9 cellular contexts compared by ENCODE assay signal in the genomic region with DNA sequence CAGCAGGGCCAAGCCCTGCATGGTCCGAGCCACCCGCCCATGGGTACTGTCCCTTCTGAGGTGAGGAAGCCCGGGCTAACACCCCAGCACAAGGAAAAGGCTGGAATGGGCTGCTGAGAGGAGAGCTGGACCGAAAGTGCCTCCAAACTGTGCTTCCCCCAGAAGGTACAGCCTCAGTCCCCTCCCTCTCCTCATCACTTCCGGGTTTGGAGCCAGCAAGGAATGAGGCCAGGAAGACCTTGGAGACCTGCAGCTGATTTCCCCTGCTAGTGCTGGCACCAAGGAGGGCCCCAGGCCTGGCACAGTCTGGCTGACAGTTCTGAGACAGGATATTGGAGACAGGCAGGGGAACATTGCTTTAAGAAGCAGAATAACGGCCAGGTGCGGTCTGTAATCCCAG. TPM values are rescaled to one million over a fixed set of nuclear protein-coding genes. Genes with fewer than 3 reads are reported as not detected.
DNase-seq lines count a peak whose midpoint lies in the region; ATAC-seq, FAIRE-seq and TF ChIP-seq lines count a peak whose summit lies in the region.
"Not testable (repeated sequence)": the region's sequence is repeated elsewhere in the genome, so short reads cannot be mapped to it uniquely, and the experiment has no call there.
"Had no signal": no experiment of that assay in that cellular context is flagged by ENCODE, and none has a peak within 500 bp of the region (broad histone marks: within the 10 kb centered on the region; RNA-seq: fewer than 3 reads in every experiment).

No MANE protein-coding gene starts in this region.

- TF ChIP-seq EP300 in K562 (IDR thresholded peaks at IDR 0.05; ENCODE audit: low read length), result not testable (repeated sequence)

- ATAC-seq in HCT116 (peak; percentile 56), RWPE2 (ENCODE audit: low read depth) (peak; percentile 28), K562 (peak; percentile 33), Right ventricle myocardium superior (ENCODE audit: poor library complexity) (peak; percentile 3), left colon (peak; percentile 14), pancreas (peak in 3 of 4 donors; percentile 6 to 36 (median 12)), aorta (ENCODE audit: low FRiP score) (peak; percentile 55)

- not testable (repeated sequence) for H3K4me2 ChIP-seq in HCT116 (ENCODE audit: low read length); K562 (ENCODE audit: insufficient read depth, low read length)

- H2AFZ ChIP-seq in HCT116 (ENCODE audit: low read depth, low read length, poor library complexity, severe bottlenecking); K562 (ENCODE audit: low read depth, low read length): not testable (repeated sequence)

- in situ Hi-C loops in K562 (cut with MboI), result loop anchor here (5.0 kb wide), 1 partner anchor 46 kb away; no protein-coding TSS in a partner anchor

- H4K20me1 ChIP-seq in HCT116 (ENCODE audit: insufficient read depth); K562 (replicated peaks; ENCODE audit: control insufficient read depth, insufficient read depth, low read length): not testable (repeated sequence)

- not testable (repeated sequence) for H3K4me1 ChIP-seq in HCT116 (ENCODE audit: control insufficient read depth in 1 of 2, insufficient read depth in 2 of 2, low read length in 2 of 2); RWPE2 (ENCODE audit: insufficient read depth, poor library complexity, severe bottlenecking); K562 (replicated peaks in 1 of 2; ENCODE audit: control insufficient read depth in 2 of 2, insufficient read depth in 2 of 2, low read length in 2 of 2); pancreas; aorta (ENCODE audit: control insufficient read depth in 1 of 2, insufficient read depth in 2 of 2, low read length in 2 of 2)

- TF ChIP-seq RAD21 in HCT116 (IDR thresholded peaks at IDR 0.05; ENCODE audit: low read depth); K562 (CRISPR knock-in tag; conservative IDR thresholded peaks at IDR 0.05 in 1 of 2, IDR thresholded peaks at IDR 0.05 in 1 of 2): not testable (repeated sequence)

- not testable (repeated sequence) for BruUV-seq in HCT116 (replicated peaks; lab: Mats Ljungman, UMichigan); K562 (replicated peaks; lab: Mats Ljungman, UMichigan)

- RAD21 ChIA-PET in HCT116 (lab: Charles Lee; ENCODE audit: low non-redundant PET in 1 of 2, low total read pairs in 2 of 2, uncharacterized antibody in 2 of 2, unreplicated experiment in 2 of 2), result not testable (repeated sequence)

- DNase-seq in HCT116 (ENCODE audit: low read depth, low spot score); RWPE2 (ENCODE audit: low spot score); K562 (ENCODE audit: extremely low read depth in 1 of 4, low spot score in 3 of 4); Right ventricle myocardium superior; left colon; pancreas; aorta: not testable (repeated sequence)

- not testable (repeated sequence) for H3K9ac ChIP-seq in HCT116 (ENCODE audit: low read length); K562 (ENCODE audit: insufficient read depth in 1 of 2, low read depth in 2 of 2, low read length in 2 of 2)

- H3K9me3 ChIP-seq in HCT116 (ENCODE audit: control insufficient read depth in 1 of 2, insufficient read depth in 1 of 2, low read depth in 1 of 2, low read length in 2 of 2); RWPE2 (ENCODE audit: severe bottlenecking); K562 (replicated peaks; ENCODE audit: control insufficient read depth, insufficient read depth, low read depth, low read length); pancreas; aorta (ENCODE audit: control insufficient read depth, low read length): not testable (repeated sequence)

- TF ChIP-seq CTCF in HCT116 (IDR thresholded peaks at IDR 0.05 in 2 of 3, conservative IDR thresholded peaks at IDR 0.05 in 1 of 3; ENCODE audit: borderline replicate concordance in 1 of 3, insufficient read depth in 1 of 3, low read depth in 2 of 3, low read length in 2 of 3); RWPE2 (IDR thresholded peaks at IDR 0.05; ENCODE audit: poor library complexity, severe bottlenecking); K562 (IDR thresholded peaks at IDR 0.05 in 2 of 3, conservative IDR thresholded peaks at IDR 0.05 in 1 of 3; ENCODE audit: insufficient read depth in 2 of 3, low read depth in 1 of 3, low read length in 3 of 3); pancreas (IDR thresholded peaks at IDR 0.05): not testable (repeated sequence)

- not testable (repeated sequence) for H3K9me2 ChIP-seq in HCT116 (ENCODE audit: insufficient read depth)

- intact Hi-C loops in HCT116 (cut with micrococcal nuclease); K562 (cut with micrococcal nuclease); Right ventricle myocardium superior (cut with DNase I); left colon (cut with DNase I, micrococcal nuclease); pancreas (cut with DNase I); aorta (cut with DNase I): not testable (repeated sequence)

- WGBS in K562 (ENCODE audit: insufficient coverage, low coverage, missing lambda C conversion rate), result no CpG with 5 or more reads among the region's 7 CpGs
- no CpG with 5 or more reads among the region's 7 CpGs for WGBS in pancreas, 2 donors
- no CpG with 5 or more reads among the region's 7 CpGs for WGBS in aorta, 2 donors

- H3K4me3 ChIP-seq in HCT116 (replicated peaks in 1 of 2; ENCODE audit: low read depth in 1 of 2, low read length in 2 of 2); RWPE2 (ENCODE audit: severe bottlenecking); K562; pancreas; aorta (ENCODE audit: low read length in 2 of 2): not testable (repeated sequence)

- POLR2A ChIA-PET in HCT116 (lab: Charles Lee); K562 (lab: Yijun Ruan, JAX): not testable (repeated sequence)

- TF ChIP-seq POLR2A in HCT116 (IDR thresholded peaks at IDR 0.05; ENCODE audit: borderline replicate concordance, extremely low read depth, insufficient read depth, insufficient read length); K562 (conservative IDR thresholded peaks at IDR 0.05): not testable (repeated sequence)

- FAIRE-seq in K562 (lab: Jason Lieb, UNC); pancreas (lab: Jason Lieb, UNC): not testable (repeated sequence)

- not testable (repeated sequence) for H3K27me3 ChIP-seq in HCT116 (ENCODE audit: insufficient read depth, low read length); RWPE2 (ENCODE audit: insufficient read depth, poor library complexity, severe bottlenecking); K562 (ENCODE audit: control insufficient read depth in 2 of 2, insufficient read depth in 2 of 2, low read length in 2 of 2); pancreas; aorta (ENCODE audit: control insufficient read depth in 1 of 2, insufficient read depth in 2 of 2, low read length in 1 of 2)

- H3K79me2 ChIP-seq in HCT116 (ENCODE audit: insufficient read depth, low read length); K562 (ENCODE audit: control insufficient read depth, insufficient read depth, low read length): not testable (repeated sequence)

- CTCF ChIA-PET in HCT116 (lab: Charles Lee); K562 (lab: Yijun Ruan, JAX; ENCODE audit: low intra/inter-chr PET ratio): not testable (repeated sequence)

- H3K9me1 ChIP-seq in K562 (ENCODE audit: control insufficient read depth, insufficient read depth, low read length), result not testable (repeated sequence)

- not testable (repeated sequence) for H3K36me3 ChIP-seq in HCT116 (ENCODE audit: control insufficient read depth in 1 of 2, insufficient read depth in 2 of 2, low read length in 2 of 2); RWPE2 (ENCODE audit: low read depth); K562 (ENCODE audit: control insufficient read depth, insufficient read depth, low read length); pancreas; aorta (ENCODE audit: control insufficient read depth in 1 of 2, insufficient read depth in 2 of 2, low read length in 1 of 2)

- not testable (repeated sequence) for H3K27ac ChIP-seq in HCT116 (ENCODE audit: low read depth, low read length); RWPE2 (ENCODE audit: poor library complexity, severe bottlenecking); K562 (ENCODE audit: extremely low read depth, low read depth, low read length); pancreas; aorta (ENCODE audit: low read depth in 1 of 2, low read length in 2 of 2)

RNA-seq across cellular contexts. Expression of a gene that starts 31.3 kb away (rescaled TPM):
- total RNA-seq in HCT116 (2021; ENCODE audit: unreplicated experiment) (3.1 TPM), K562 (2014; rRNA removed) (3.4 and 4.6 TPM in 2 replicates), K562 (2014; rRNA removed; fragmentation: Illumina TruSeq; extraction: Trizol) (0.41 and 0.84 TPM in 2 replicates), K562 (2015; rRNA removed; fragmentation: Illumina TruSeq; extraction: Trizol) (1.1 and 1.6 TPM in 2 replicates), K562 (2021) (5.8 and 7.1 TPM in 2 replicates), Right ventricle myocardium superior (0.65 TPM), left colon (1 to 10 TPM; 3.3 to 4.0 TPM), pancreas (under 1 TPM in 5 of 6 donors, not detected in 1; 0.20 to 0.55 (median 0.51) TPM), aorta (1 to 10 TPM in 1 of 2 donors, under 1 TPM in 1; 0.55 to 1.4 TPM)
- polyA plus RNA-seq in HCT116 (2012), result 3.7 and 4.4 TPM in 2 replicates
- 5.4 and 9.0 TPM in 2 replicates for total RNA-seq in K562 (2011; cell fraction: chromatin; rRNA removed; ENCODE audit: low replicate concordance)
- 9.5 and 10.3 TPM in 2 replicates for total RNA-seq in K562 (2011; cell fraction: nucleolus; rRNA removed)
- 7.1 and 8.9 TPM in 2 replicates for total RNA-seq in K562 (2011; cell fraction: nucleoplasm; rRNA removed)
- polyA plus RNA-seq in K562 (2011; rRNA removed) (2.1 and 3.1 TPM in 2 replicates), K562 (2014; fragmentation: Illumina TruSeq; extraction: Trizol) (0.82 and 1.1 TPM in 2 replicates), K562 (2014; fragmentation: Nextera tagmentation; extraction: Ambion mirVana) (under 1 TPM; 0.15 to 0.28 TPM), K562 (2014; rRNA removed) (4.0 and 6.5 TPM in 2 replicates), pancreas (1 to 10 TPM in 1 of 2 donors, under 1 TPM in 1; 0.68 to 1.8 TPM), aorta (1 to 10 TPM in 1 of 2 donors, under 1 TPM in 1; 0.50 to 2.9 TPM)
- 5.0 and 11.5 TPM in 2 replicates for polyA plus RNA-seq in K562 (2011; cell fraction: cytosol; rRNA removed)
- polyA plus RNA-seq in K562 (2011; cell fraction: nucleus; rRNA removed), result 13.1 and 16.7 TPM in 2 replicates
- 5.2 and 9.2 TPM in 2 replicates for polyA plus RNA-seq in K562 (2012)
- polyA minus RNA-seq in K562 (2011; rRNA and poly(A)+ RNA removed), result 0.46 and 0.93 TPM in 2 replicates
- polyA minus RNA-seq in K562 (2011; cell fraction: cytosol; rRNA and poly(A)+ RNA removed), result 2.4 and 4.9 TPM in 2 replicates
- polyA minus RNA-seq in K562 (2011; cell fraction: nucleus; rRNA and poly(A)+ RNA removed), result 2.4 and 3.0 TPM in 2 replicates

RNA-seq across cellular contexts. Expression of a gene that starts 52.8 kb away (rescaled TPM):
- total RNA-seq in HCT116 (2021; ENCODE audit: unreplicated experiment) (0.15 TPM), K562 (2014; rRNA removed) (0.65 and 0.77 TPM in 2 replicates), K562 (2014; rRNA removed; fragmentation: Illumina TruSeq; extraction: Trizol) (0.06 and 0.15 TPM in 2 replicates), K562 (2015; rRNA removed; fragmentation: Illumina TruSeq; extraction: Trizol) (0.25 and 0.34 TPM in 2 replicates), K562 (2021) (0.89 and 0.98 TPM in 2 replicates), Right ventricle myocardium superior (not detected), left colon (under 1 TPM in 1 of 2 donors, not detected in 1; 0.28 TPM), pancreas (under 1 TPM in 5 of 6 donors, not detected in 1; 0.09 to 0.47 (median 0.19) TPM), aorta (under 1 TPM in 1 of 2 donors, not detected in 1; 0.32 TPM)
- 0.03 and 0.06 TPM in 2 replicates for polyA plus RNA-seq in HCT116 (2012)
- total RNA-seq in K562 (2011; cell fraction: chromatin; rRNA removed; ENCODE audit: low replicate concordance), result 0.79 and 1.6 TPM in 2 replicates
- 2.1 and 2.3 TPM in 2 replicates for total RNA-seq in K562 (2011; cell fraction: nucleolus; rRNA removed)
- 1.0 TPM in 1 of 2 replicates, not detected in the other for total RNA-seq in K562 (2011; cell fraction: nucleoplasm; rRNA removed)
- polyA plus RNA-seq in K562 (2011; rRNA removed) (0.13 and 0.19 TPM in 2 replicates), K562 (2014; fragmentation: Illumina TruSeq; extraction: Trizol) (0.09 and 0.26 TPM in 2 replicates), K562 (2014; fragmentation: Nextera tagmentation; extraction: Ambion mirVana) (not detected), K562 (2014; rRNA removed) (0.17 TPM in 1 of 2 replicates, not detected in the other), pancreas (under 1 TPM in 1 of 2 donors, not detected in 1; 0.12 TPM), aorta (not detected)
- 0.06 TPM in 1 of 2 replicates, not detected in the other for polyA plus RNA-seq in K562 (2011; cell fraction: cytosol; rRNA removed)
- 0.16 and 0.41 TPM in 2 replicates for polyA plus RNA-seq in K562 (2011; cell fraction: nucleus; rRNA removed)
- 0.75 and 0.85 TPM in 2 replicates for polyA plus RNA-seq in K562 (2012)
- 0.60 and 0.90 TPM in 2 replicates for polyA minus RNA-seq in K562 (2011; rRNA and poly(A)+ RNA removed)
- polyA minus RNA-seq in K562 (2011; cell fraction: cytosol; rRNA and poly(A)+ RNA removed), result 1.2 and 2.5 TPM in 2 replicates
- 2.3 and 4.4 TPM in 2 replicates for polyA minus RNA-seq in K562 (2011; cell fraction: nucleus; rRNA and poly(A)+ RNA removed)
- total RNA-seq: Calu3; CD8-positive, alpha-beta T cell had no signal

Comparison
In these comparisons a context has a peak if more than half of its experiments do, and no peak if none do; other contexts are left out.
1. ATAC-seq: peak in every context shown above with its lines; median percentile 56 in HCT116; 55 in aorta; 33 in K562; 28 in RWPE2; 14 in left colon; 12 in pancreas; 3 in Right ventricle myocardium superior.